ENCODE assay signal across 1 cellular context in the genomic region with DNA sequence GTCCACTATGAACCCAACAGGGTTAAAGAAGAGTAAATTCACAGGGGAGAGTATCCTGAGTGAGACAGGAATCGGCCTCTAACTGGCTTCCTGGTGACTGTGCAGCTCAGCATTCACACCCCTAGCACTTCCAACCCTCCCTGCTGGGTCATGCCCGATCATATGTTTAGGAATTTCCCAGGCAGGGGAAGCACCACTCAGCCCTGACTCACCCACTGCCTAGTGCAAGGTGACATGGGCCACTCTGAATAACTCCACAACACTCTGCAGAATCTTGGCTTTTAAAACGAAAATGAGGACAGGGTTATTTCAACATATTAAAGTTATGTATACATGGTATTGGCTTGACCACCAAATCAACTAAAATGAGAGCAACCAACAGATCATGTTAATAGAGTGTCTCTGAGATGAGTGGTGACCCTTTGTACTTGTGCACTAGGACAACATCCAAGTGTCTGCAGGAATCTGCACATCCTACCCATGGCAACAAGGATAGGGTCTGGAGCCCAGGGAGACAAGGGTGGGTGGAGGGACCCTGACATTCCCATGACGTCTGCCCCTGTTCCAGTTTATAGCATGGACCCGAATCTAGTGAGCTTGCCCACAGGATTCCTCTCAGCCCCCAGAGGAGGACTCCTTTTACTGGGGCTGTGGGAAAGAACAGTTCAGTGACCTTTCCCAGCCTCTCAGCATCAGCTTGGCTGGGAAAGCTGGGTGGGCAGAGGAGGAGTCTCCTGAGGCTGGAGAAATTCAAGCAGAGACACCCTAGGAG.
A peak's percentile ranks its signal among the peaks of the same experiment; 100 is the strongest.
TF ChIP-seq lines count a peak whose summit lies in the region.

No MANE protein-coding gene starts in this region.

TF ChIP-seq in liver, 16 proteins besides CTCF, POLR2A, EP300 and RAD21 (continued from another document):
- TF ChIP-seq, protein P1, sequence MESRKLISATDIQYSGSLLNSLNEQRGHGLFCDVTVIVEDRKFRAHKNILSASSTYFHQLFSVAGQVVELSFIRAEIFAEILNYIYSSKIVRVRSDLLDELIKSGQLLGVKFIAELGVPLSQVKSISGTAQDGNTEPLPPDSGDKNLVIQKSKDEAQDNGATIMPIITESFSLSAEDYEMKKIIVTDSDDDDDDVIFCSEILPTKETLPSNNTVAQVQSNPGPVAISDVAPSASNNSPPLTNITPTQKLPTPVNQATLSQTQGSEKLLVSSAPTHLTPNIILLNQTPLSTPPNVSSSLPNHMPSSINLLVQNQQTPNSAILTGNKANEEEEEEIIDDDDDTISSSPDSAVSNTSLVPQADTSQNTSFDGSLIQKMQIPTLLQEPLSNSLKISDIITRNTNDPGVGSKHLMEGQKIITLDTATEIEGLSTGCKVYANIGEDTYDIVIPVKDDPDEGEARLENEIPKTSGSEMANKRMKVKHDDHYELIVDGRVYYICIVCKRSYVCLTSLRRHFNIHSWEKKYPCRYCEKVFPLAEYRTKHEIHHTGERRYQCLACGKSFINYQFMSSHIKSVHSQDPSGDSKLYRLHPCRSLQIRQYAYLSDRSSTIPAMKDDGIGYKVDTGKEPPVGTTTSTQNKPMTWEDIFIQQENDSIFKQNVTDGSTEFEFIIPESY (IDR thresholded peaks at IDR 0.05) = no peak
- TF ChIP-seq, protein P2, sequence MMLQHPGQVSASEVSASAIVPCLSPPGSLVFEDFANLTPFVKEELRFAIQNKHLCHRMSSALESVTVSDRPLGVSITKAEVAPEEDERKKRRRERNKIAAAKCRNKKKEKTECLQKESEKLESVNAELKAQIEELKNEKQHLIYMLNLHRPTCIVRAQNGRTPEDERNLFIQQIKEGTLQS (IDR thresholded peaks at IDR 0.05) = no peak
- TF ChIP-seq TAF1 (conservative IDR thresholded peaks at IDR 0.05) (no peak), FOXA2 (IDR thresholded peaks at IDR 0.05) (no peak), SP1 (IDR thresholded peaks at IDR 0.05) (no peak), HNF4A (conservative IDR thresholded peaks at IDR 0.05) (no peak), EGR1 (IDR thresholded peaks at IDR 0.05; ENCODE audit: low read depth in 2 of 2) (no peak), NR2F2 (IDR thresholded peaks at IDR 0.05) (peak; percentile 89), RXRA (IDR thresholded peaks at IDR 0.05) (peak; percentile 11 to 29), YY1 (IDR thresholded peaks at IDR 0.05) (no peak)
- TF ChIP-seq, protein P3, sequence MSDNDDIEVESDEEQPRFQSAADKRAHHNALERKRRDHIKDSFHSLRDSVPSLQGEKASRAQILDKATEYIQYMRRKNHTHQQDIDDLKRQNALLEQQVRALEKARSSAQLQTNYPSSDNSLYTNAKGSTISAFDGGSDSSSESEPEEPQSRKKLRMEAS (IDR thresholded peaks at IDR 0.05) = no peak
- TF ChIP-seq, protein P4, sequence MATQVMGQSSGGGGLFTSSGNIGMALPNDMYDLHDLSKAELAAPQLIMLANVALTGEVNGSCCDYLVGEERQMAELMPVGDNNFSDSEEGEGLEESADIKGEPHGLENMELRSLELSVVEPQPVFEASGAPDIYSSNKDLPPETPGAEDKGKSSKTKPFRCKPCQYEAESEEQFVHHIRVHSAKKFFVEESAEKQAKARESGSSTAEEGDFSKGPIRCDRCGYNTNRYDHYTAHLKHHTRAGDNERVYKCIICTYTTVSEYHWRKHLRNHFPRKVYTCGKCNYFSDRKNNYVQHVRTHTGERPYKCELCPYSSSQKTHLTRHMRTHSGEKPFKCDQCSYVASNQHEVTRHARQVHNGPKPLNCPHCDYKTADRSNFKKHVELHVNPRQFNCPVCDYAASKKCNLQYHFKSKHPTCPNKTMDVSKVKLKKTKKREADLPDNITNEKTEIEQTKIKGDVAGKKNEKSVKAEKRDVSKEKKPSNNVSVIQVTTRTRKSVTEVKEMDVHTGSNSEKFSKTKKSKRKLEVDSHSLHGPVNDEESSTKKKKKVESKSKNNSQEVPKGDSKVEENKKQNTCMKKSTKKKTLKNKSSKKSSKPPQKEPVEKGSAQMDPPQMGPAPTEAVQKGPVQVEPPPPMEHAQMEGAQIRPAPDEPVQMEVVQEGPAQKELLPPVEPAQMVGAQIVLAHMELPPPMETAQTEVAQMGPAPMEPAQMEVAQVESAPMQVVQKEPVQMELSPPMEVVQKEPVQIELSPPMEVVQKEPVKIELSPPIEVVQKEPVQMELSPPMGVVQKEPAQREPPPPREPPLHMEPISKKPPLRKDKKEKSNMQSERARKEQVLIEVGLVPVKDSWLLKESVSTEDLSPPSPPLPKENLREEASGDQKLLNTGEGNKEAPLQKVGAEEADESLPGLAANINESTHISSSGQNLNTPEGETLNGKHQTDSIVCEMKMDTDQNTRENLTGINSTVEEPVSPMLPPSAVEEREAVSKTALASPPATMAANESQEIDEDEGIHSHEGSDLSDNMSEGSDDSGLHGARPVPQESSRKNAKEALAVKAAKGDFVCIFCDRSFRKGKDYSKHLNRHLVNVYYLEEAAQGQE (IDR thresholded peaks at IDR 0.05) = no peak
